ENCODE assay signal across 30 cellular contexts in genomic region chr3:32840086-32840841, GRCh38. TPM values are rescaled to one million over a fixed set of nuclear protein-coding genes. Genes with fewer than 3 reads are reported as not detected.
A peak's percentile ranks its signal among the peaks of the same experiment; 100 is the strongest.
DNase-seq lines count a peak whose midpoint lies in the region; ATAC-seq, FAIRE-seq and TF ChIP-seq lines count a peak whose summit lies in the region.
"Had no signal": no experiment of that assay in that cellular context is flagged by ENCODE, and none has a peak within 500 bp of the region (broad histone marks: within the 10 kb centered on the region; RNA-seq: fewer than 3 reads in every experiment).

No MANE protein-coding gene starts in this region.

- DNase-seq in H1 (ENCODE audit: low read depth in 1 of 2, low spot score in 2 of 2) (no peak), left lobe of liver (ENCODE audit: low spot score) (no peak), type B pancreatic cell (ENCODE audit: extremely low spot score, unreplicated experiment) (no peak), cortex of kidney (lab: John Stamatoyannopoulos, UW) (no peak), left ventricle myocardium superior (no peak), glomerular visceral epithelial cell (ENCODE audit: extremely low spot score) (no peak)
- DNase-seq in stimulated activated naive CD4-positive, alpha-beta T cell treated with Interleukin-2 at 50 U/mL for 16 hours (lab: John Stamatoyannopoulos, UW): no peak
- DNase-seq: activated naive CD4-positive, alpha-beta T cell treated with Interleukin-2 at 50 U/mL for 16 hours; activated T-cell treated with anti-CD3 and anti-CD28 coated beads, Interleukin-2, amount 50 U/mL, for 48 hours; amniotic stem cell; CD4-positive, alpha-beta memory T cell; dermis blood vessel endothelial cell; DMS153; GF-D8; hippocampal formation; left cardiac atrium; NCI-H1105; NCI-H2081; NCI-H446; SHP77 treated with DMSO at 0.1 percent for 48 hours; stimulated activated naive B cell treated with anti-CD40 and anti-IgM and Interleukin-4, amounts not matched to agents 10 μg/mL and 1 μg/mL and 100 μg/mL, for 72 hours; thyroid gland had no signal

- no peak overlapping the region for H4K91ac ChIP-seq in H1 (replicated peaks; ENCODE audit: insufficient read length, low read length)

- H2BK12ac ChIP-seq in H1 (ENCODE audit: low read depth, low read length): no peak overlapping the region; the same call in 1 of the 2 replicates

- CTCF ChIA-PET in H1 (lab: Charles Lee; ENCODE audit: partially characterized antibody): interaction anchor here (0.6 to 3.2 kb wide), 6 partner anchors 12 to 94 kb away, joined by 3 to 16 read pairs (median 4); no protein-coding TSS in a partner anchor

- no peak overlapping the region for H3K23ac ChIP-seq in H1 (ENCODE audit: insufficient read length)

- no peak overlapping the region for H2AFZ ChIP-seq in H1 (ENCODE audit: low read length)

- peak overlapping the region; percentile 59 to 93 for H3K4me2 ChIP-seq in H1 (ENCODE audit: insufficient read depth in 1 of 2, low read depth in 2 of 2, low read length in 2 of 2)

- H3K4me3 Mint-ChIP-seq in type B pancreatic cell: peak overlapping the region; percentile 9
- H3K4me3 Mint-ChIP-seq: CD4-positive, alpha-beta memory T cell; stimulated activated naive B cell treated with anti-CD40 and anti-IgM and Interleukin-4, amounts not matched to agents 10 μg/mL and 1 μg/mL and 100 μg/mL, for 72 hours had no signal

- H4K5ac ChIP-seq in H1 (ENCODE audit: insufficient read length, low read depth, low read length): peak overlapping the region; percentile 87

- H3K4me3 ChIP-seq in HUES64 (ENCODE audit: low read length) (peak overlapping the region; percentile 27), H1 (ENCODE audit: extremely low read depth in 1 of 4, insufficient read depth in 2 of 4, low read depth in 3 of 4, low read length in 4 of 4) (peak overlapping the region; percentile 5 to 57 (median 23); a peak in 6 of 8 replicates)
- H3K4me3 ChIP-seq: skin epidermis, thyroid gland had no signal

- peak; percentile 85 for FAIRE-seq in H1 (lab: Jason Lieb, UNC)
- FAIRE-seq: TTC549 had no signal

- H3K4me1 ChIP-seq in HUES64 (ENCODE audit: insufficient read depth, low read length) (peaks cover 89% of the 10 kb centered on the region), H1 (replicated peaks in 1 of 4; ENCODE audit: control insufficient read depth in 3 of 4, insufficient read depth in 4 of 4, low read length in 3 of 4) (peaks cover 50 to 71% (median 64%) of the 10 kb centered on the region in 4 experiments)
- H3K4me1 ChIP-seq: thyroid gland had no signal

- H3K27me3 Mint-ChIP-seq in type B pancreatic cell: no peaks in the 10 kb centered on the region

- peak overlapping the region; percentile 72; the same call in 1 of the 2 replicates for H3K18ac ChIP-seq in H1 (ENCODE audit: extremely low read depth, low read length)

- H2BK15ac ChIP-seq in H1 (ENCODE audit: low read length): no peak overlapping the region

- H3K79me1 ChIP-seq in H1 (ENCODE audit: low read depth, low read length): no peaks in the 10 kb centered on the region; the same call in 1 of the 2 replicates

- peak in 1 of 2 experiments; percentile 51; a peak in 2 of 3 replicates for TF ChIP-seq POLR2A in H1 (IDR thresholded peaks at IDR 0.05; ENCODE audit: control extremely low read depth in 1 of 2, low read depth in 2 of 2, low read length in 2 of 2)

- H4K20me1 ChIP-seq in H1 (replicated peaks in 1 of 2; ENCODE audit: control insufficient read depth in 1 of 2, insufficient read depth in 2 of 2, low read length in 2 of 2): peaks cover 22% of the 10 kb centered on the region in 2 experiments

- POLR2A ChIA-PET in H1 (lab: Charles Lee; ENCODE audit: partially characterized antibody): interaction anchor here (1.0 to 17.0 kb wide), 10 partner anchors 7 to 59 kb away, joined by 4 to 303 read pairs (median 83); partner anchors contain the start of gene TRIM71

- H3K4me1 Mint-ChIP-seq in type B pancreatic cell (ENCODE audit: unreplicated experiment): peaks cover 65% of the 10 kb centered on the region

- no peak overlapping the region; the same call in 1 of the 2 replicates for H2AK5ac ChIP-seq in H1 (ENCODE audit: low read depth, low read length)

- H3K27ac ChIP-seq in HUES64 (ENCODE audit: low read depth, low read length) (peak overlapping the region; percentile 94), H1 (ENCODE audit: low read depth, low read length) (peak overlapping the region; percentile 88)
- H3K27ac ChIP-seq: epithelial cell of prostate, skin epidermis, thyroid gland had no signal

- no peak overlapping the region for H4K8ac ChIP-seq in H1 (ENCODE audit: extremely low read depth, insufficient read depth, low read length)

- H3K36me3 Mint-ChIP-seq in type B pancreatic cell: no peaks in the 10 kb centered on the region
- H3K36me3 Mint-ChIP-seq: CD4-positive, alpha-beta memory T cell; stimulated activated naive B cell treated with anti-CD40 and anti-IgM and Interleukin-4, amounts not matched to agents 10 μg/mL and 1 μg/mL and 100 μg/mL, for 72 hours had no signal

- H2BK120ac ChIP-seq in H1 (replicated peaks; ENCODE audit: low read depth, low read length): no peak overlapping the region

- no peaks in the 10 kb centered on the region for H3K9me3 Mint-ChIP-seq in type B pancreatic cell
- H3K9me3 Mint-ChIP-seq: stimulated activated naive B cell treated with anti-CD40 and anti-IgM and Interleukin-4, amounts not matched to agents 10 μg/mL and 1 μg/mL and 100 μg/mL, for 72 hours had no signal

- peak in 1 of 2 experiments; percentile 67; a peak in 1 of 3 replicates for TF ChIP-seq EP300 in H1 (IDR thresholded peaks at IDR 0.05; ENCODE audit: borderline replicate concordance in 1 of 2, low read depth in 2 of 2, low read length in 2 of 2)

- TF ChIP-seq CTCF in H1 (IDR thresholded peaks at IDR 0.05; ENCODE audit: control extremely low read depth in 1 of 3, insufficient read depth in 1 of 3, low read depth in 1 of 3, low read length in 3 of 3): no peak
- no peak for TF ChIP-seq CTCF in type B pancreatic cell (conservative IDR thresholded peaks at IDR 0.05)

- H3K9me3 ChIP-seq in HUES64 (ENCODE audit: insufficient read depth, low read depth, low read length) (no peaks in the 10 kb centered on the region), H1 (ENCODE audit: insufficient read depth in 2 of 2, low read depth in 1 of 2, low read length in 1 of 2) (no peaks in the 10 kb centered on the region)
- H3K9me3 ChIP-seq: thyroid gland had no signal

- peaks cover 68 to 99% of the 10 kb centered on the region in 2 experiments for H3K79me2 ChIP-seq in H1 (ENCODE audit: control insufficient read depth in 1 of 2, insufficient read depth in 2 of 2, low read length in 2 of 2)

- TF ChIP-seq RAD21 in H1 (IDR thresholded peaks at IDR 0.05 in 1 of 2, conservative IDR thresholded peaks at IDR 0.05 in 1 of 2; ENCODE audit: low read depth in 2 of 2, low read length in 2 of 2): peak in 1 of 2 experiments; percentile 19; a peak in 1 of 4 replicates

- H3K9ac ChIP-seq in HUES64 (ENCODE audit: low read depth, low read length) (peak overlapping the region; percentile 73), H1 (replicated peaks in 1 of 4; ENCODE audit: extremely low read depth in 1 of 4, low read depth in 3 of 4, low read length in 3 of 4) (peak overlapping the region in 3 of 4 experiments; percentile 34 to 48 (median 39); a peak in 5 of 7 replicates)

- peak overlapping the region; percentile 25 for H3K14ac ChIP-seq in H1 (ENCODE audit: insufficient read length)

- intact Hi-C loops in left ventricle myocardium superior (cut with micrococcal nuclease): no loop called here

- 26% methylated on average over 5 of the region's 5 CpGs for WGBS in HUES64
- 16% methylated on average over 5 of the region's 5 CpGs; no CpG with 5 or more reads in 1 of the 2 experiments for WGBS in H1 (ENCODE audit: extremely low coverage in 1 of 2, insufficient coverage in 1 of 2, insufficient read length in 1 of 2, insufficient replicate concordance in 2 of 2, low coverage in 1 of 2, low lambda C conversion rate in 2 of 2, missing lambda C conversion rate in 1 of 2), 2 experiments

- H3K56ac ChIP-seq in H1 (replicated peaks; ENCODE audit: insufficient read length, low read depth, low read length): no peak overlapping the region

- ATAC-seq in left lobe of liver: peak; percentile 53
- no peak for ATAC-seq in left ventricle myocardium superior
- ATAC-seq: HCT116; left cardiac atrium; stimulated activated naive B cell treated with anti-CD40 and anti-IgM and Interleukin-4, amounts not matched to agents 10 μg/mL and 1 μg/mL and 100 μg/mL, for 72 hours had no signal

- H3K4ac ChIP-seq in H1 (replicated peaks; ENCODE audit: insufficient read length, low read depth, low read length): no peak overlapping the region

- H3K27me3 ChIP-seq in HUES64 (ENCODE audit: insufficient read depth, low read length) (no peaks in the 10 kb centered on the region), H1 (replicated peaks in 1 of 4; ENCODE audit: control insufficient read depth in 3 of 4, extremely low read depth in 1 of 4, insufficient read depth in 3 of 4, low read length in 3 of 4) (no peaks in the 10 kb centered on the region)
- H3K27me3 ChIP-seq: thyroid gland had no signal

- no peaks in the 10 kb centered on the region; the same call in none of the 2 replicates for H3K23me2 ChIP-seq in H1 (ENCODE audit: low read depth, low read length)

- no peak overlapping the region for H2BK20ac ChIP-seq in H1 (ENCODE audit: low read length)

- peak overlapping the region; percentile 78 for H3K27ac Mint-ChIP-seq in type B pancreatic cell
- H3K27ac Mint-ChIP-seq: CD4-positive, alpha-beta memory T cell; stimulated activated naive B cell treated with anti-CD40 and anti-IgM and Interleukin-4, amounts not matched to agents 10 μg/mL and 1 μg/mL and 100 μg/mL, for 72 hours had no signal

- peak overlapping the region; percentile 77; the same call in 1 of the 2 replicates for H2BK5ac ChIP-seq in H1 (ENCODE audit: low read depth, low read length)

- H3K36me3 ChIP-seq in HUES64 (ENCODE audit: insufficient read depth, low read length) (0 out of 2 replicates have a peak, but pooled peaks cover 3% of the 10 kb centered on the region), H1 (ENCODE audit: control insufficient read depth in 2 of 4, insufficient read depth in 4 of 4, low read length in 3 of 4) (peaks cover 0 to 8% (median 0%) of the 10 kb centered on the region in 4 experiments; a peak in 1 of 8 replicates)
- H3K36me3 ChIP-seq: thyroid gland had no signal

RNA-seq across cellular contexts. Expression of gene TRIM71, which starts 22.5 kb away (rescaled TPM):
- 82.8 TPM for polyA plus RNA-seq in HUES64 (2013, experiment 1 of 2)
- polyA plus RNA-seq in HUES64 (2013, experiment 2 of 2): 81.5 TPM
- total RNA-seq in H1 (2021; fragmentation: NEBNext Ultra II Directional; extraction: Animal tissue kit (Norgen Biotek cat#: 25700)): 293 and 296 TPM in 2 replicates
- polyA plus RNA-seq in H1 (2011; rRNA removed): 53.7 and 69.5 TPM in 2 replicates
- polyA plus RNA-seq in H1 (2011; cell fraction: cytosol; rRNA removed): 68.9 TPM
- polyA plus RNA-seq in H1 (2011; cell fraction: nucleus; rRNA removed): 102 TPM
- polyA plus RNA-seq in H1 (2012, experiment 1 of 2): 85.2 to 149 TPM (median 103 TPM) in 4 replicates
- polyA plus RNA-seq in H1 (2012, experiment 2 of 2): 12.6 TPM
- polyA plus RNA-seq in H1 (2013, experiment 1 of 2): 97.8 TPM
- 89.4 TPM for polyA plus RNA-seq in H1 (2013, experiment 2 of 2)
- 269 and 275 TPM in 2 replicates for polyA minus RNA-seq in H1 (2011; rRNA and poly(A)+ RNA removed)
- polyA minus RNA-seq in H1 (2011; cell fraction: cytosol; rRNA and poly(A)+ RNA removed): 280 TPM
- polyA minus RNA-seq in H1 (2011; cell fraction: nucleus; rRNA and poly(A)+ RNA removed): 319 TPM
- 0.25 TPM for total RNA-seq in left lobe of liver
- total RNA-seq in type B pancreatic cell (ENCODE audit: low replicate concordance): 11.2 and 26.5 TPM in 2 replicates
- not detected for total RNA-seq in left ventricle myocardium superior
- total RNA-seq: cardiac septum; CD4-positive, alpha-beta memory T cell; dermis blood vessel endothelial cell; LHCN-M2; pulmonary artery endothelial cell had no signal
- polyA plus RNA-seq: CD4-positive, alpha-beta memory T cell had no signal
